In the genomic region with DNA sequence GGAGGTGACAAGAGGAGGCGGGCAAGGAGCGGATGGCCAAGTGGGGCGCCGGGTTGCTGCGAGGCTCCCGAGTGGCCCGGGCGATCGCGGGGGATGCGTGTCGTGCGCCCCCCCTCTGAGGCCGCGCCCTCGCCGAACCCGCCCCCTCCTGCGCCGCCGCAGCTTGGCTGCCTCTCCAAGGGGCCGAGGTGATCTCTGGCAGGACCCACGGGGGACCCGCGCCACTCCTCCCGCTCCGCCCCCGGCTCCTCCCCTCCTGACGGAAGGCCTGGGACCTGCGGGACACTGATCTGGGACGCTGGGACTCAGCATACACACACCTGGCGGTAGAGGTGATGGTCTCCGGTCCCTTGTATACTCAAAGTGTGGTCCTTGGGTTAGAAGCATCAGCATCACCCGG, we compare ENCODE assay signal across 13 cellular contexts. TPM values are rescaled to one million over a fixed set of nuclear protein-coding genes. Genes with fewer than 3 reads are reported as not detected.
DNase-seq lines count a peak whose midpoint lies in the region; TF ChIP-seq lines count a peak whose summit lies in the region.
"Had no signal": no experiment of that assay in that cellular context is flagged by ENCODE, and none has a peak within 500 bp of the region (broad histone marks: within the 10 kb centered on the region; RNA-seq: fewer than 3 reads in every experiment).

No MANE protein-coding gene starts in this region.

- DNase-seq in coronary artery (ENCODE audit: low spot score) (no peak), suprapubic skin (ENCODE audit: low spot score in 2 of 2) (no peak), NCI-H1436 treated with DMSO at 0.1 percent for 48 hours (lab: John Stamatoyannopoulos, UW) (no peak), mucosa of gallbladder (ENCODE audit: low spot score) (no peak), inferior parietal cortex (ENCODE audit: extremely low spot score) (no peak)
- DNase-seq in activated CD8-positive, alpha-beta memory T cell treated with anti-CD3 and anti-CD28 coated beads, Interleukin-2, amount 50 U/mL, for 4 hours, result no peak
- DNase-seq: NCI-H2227 treated with DMSO at 0.1 percent for 48 hours; stimulated activated CD4-positive, alpha-beta T cell treated with anti-CD3 and anti-CD28 coated beads, Interleukin-2, amount 100 ng/mL, for 48 hours had no signal

- 6% methylated on average over 7 of the region's 34 CpGs; no CpG with 5 or more reads in 1 of the 2 experiments for WGBS in mesodermal cell (ENCODE audit: insufficient coverage in 2 of 2), 2 experiments
- WGBS in suprapubic skin, result 43% methylated on average over 14 of the region's 34 CpGs

- H3K4me1 ChIP-seq in HUES6 (ENCODE audit: control insufficient read depth, insufficient read depth, low read length), result peaks cover 7% of the 10 kb centered on the region
- H3K4me1 ChIP-seq in mesodermal cell (ENCODE audit: control insufficient read depth, insufficient read depth, low read length, poor library complexity, severe bottlenecking), result no peaks in the 10 kb centered on the region
- no peaks in the 10 kb centered on the region for H3K4me1 ChIP-seq in suprapubic skin

- H3K4me3 ChIP-seq in HUES6 (ENCODE audit: low read depth, low read length) (peak overlapping the region; percentile 72), coronary artery (peak overlapping the region; percentile 49), mesodermal cell (ENCODE audit: extremely low read depth, insufficient read depth, low read length, poor library complexity, severe bottlenecking) (peak overlapping the region; percentile 24), suprapubic skin (peak overlapping the region; percentile 23)

- no peak overlapping the region for H3K9ac ChIP-seq in HUES6 (ENCODE audit: low read length)

- TF ChIP-seq EP300 in suprapubic skin (IDR thresholded peaks at IDR 0.05), result no peak

- no peak for TF ChIP-seq POLR2A in suprapubic skin (IDR thresholded peaks at IDR 0.05)

- H3K36me3 ChIP-seq in HUES6 (ENCODE audit: control insufficient read depth, insufficient read depth, low read length) (no peaks in the 10 kb centered on the region), mesodermal cell (ENCODE audit: control insufficient read depth, insufficient read depth, low read length) (no peaks in the 10 kb centered on the region), suprapubic skin (no peaks in the 10 kb centered on the region)

- H3K27me3 ChIP-seq in HUES6 (ENCODE audit: control insufficient read depth, insufficient read depth, low read length), result peaks cover 16% of the 10 kb centered on the region
- peaks cover 7% of the 10 kb centered on the region for H3K27me3 ChIP-seq in suprapubic skin

- no peak overlapping the region for H3K27ac ChIP-seq in HUES6 (ENCODE audit: low read depth, low read length)
- H3K27ac ChIP-seq in coronary artery, result no peak overlapping the region
- no peak overlapping the region for H3K27ac ChIP-seq in mesodermal cell (ENCODE audit: low read depth, low read length, severe bottlenecking)
- H3K27ac ChIP-seq in suprapubic skin, result no peak overlapping the region
- H3K27ac ChIP-seq: C4-2B had no signal

- H3K9me3 ChIP-seq in HUES6 (ENCODE audit: control insufficient read depth, insufficient read depth, low read depth, low read length), result peaks cover 5% of the 10 kb centered on the region; the same call in 1 of the 2 replicates
- no peaks in the 10 kb centered on the region for H3K9me3 ChIP-seq in mesodermal cell (ENCODE audit: control insufficient read depth, low read length)
- no peaks in the 10 kb centered on the region for H3K9me3 ChIP-seq in suprapubic skin

- no peak for TF ChIP-seq CTCF in coronary artery (IDR thresholded peaks at IDR 0.05)
- TF ChIP-seq CTCF in suprapubic skin (IDR thresholded peaks at IDR 0.05), result no peak

RNA-seq across cellular contexts. Expression of a gene that starts 21.9 kb away (rescaled TPM):
- polyA plus RNA-seq in mesodermal cell (2013, experiment 1 of 2), result not detected
- polyA plus RNA-seq in mesodermal cell (2013, experiment 2 of 2), result not detected
- total RNA-seq in suprapubic skin (not detected), mucosa of gallbladder (not detected)
- total RNA-seq: mononuclear cell had no signal
- polyA plus RNA-seq: adipose tissue had no signal
